1 cellular context compared by ENCODE assay signal in genomic region chr7:94650137-94650536, GRCh38.
TF ChIP-seq lines count a peak whose summit lies in the region.

No MANE protein-coding gene starts in this region.

TF ChIP-seq in GM12878, 131 proteins besides CTCF, POLR2A, EP300 and RAD21 (continued from another document):
- TF ChIP-seq, protein P1, sequence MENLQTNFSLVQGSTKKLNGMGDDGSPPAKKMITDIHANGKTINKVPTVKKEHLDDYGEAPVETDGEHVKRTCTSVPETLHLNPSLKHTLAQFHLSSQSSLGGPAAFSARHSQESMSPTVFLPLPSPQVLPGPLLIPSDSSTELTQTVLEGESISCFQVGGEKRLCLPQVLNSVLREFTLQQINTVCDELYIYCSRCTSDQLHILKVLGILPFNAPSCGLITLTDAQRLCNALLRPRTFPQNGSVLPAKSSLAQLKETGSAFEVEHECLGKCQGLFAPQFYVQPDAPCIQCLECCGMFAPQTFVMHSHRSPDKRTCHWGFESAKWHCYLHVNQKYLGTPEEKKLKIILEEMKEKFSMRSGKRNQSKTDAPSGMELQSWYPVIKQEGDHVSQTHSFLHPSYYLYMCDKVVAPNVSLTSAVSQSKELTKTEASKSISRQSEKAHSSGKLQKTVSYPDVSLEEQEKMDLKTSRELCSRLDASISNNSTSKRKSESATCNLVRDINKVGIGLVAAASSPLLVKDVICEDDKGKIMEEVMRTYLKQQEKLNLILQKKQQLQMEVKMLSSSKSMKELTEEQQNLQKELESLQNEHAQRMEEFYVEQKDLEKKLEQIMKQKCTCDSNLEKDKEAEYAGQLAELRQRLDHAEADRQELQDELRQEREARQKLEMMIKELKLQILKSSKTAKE (IDR thresholded peaks at IDR 0.05; ENCODE audit: low read depth, poor library complexity, severe bottlenecking), result no peak
- TF ChIP-seq, protein P2, sequence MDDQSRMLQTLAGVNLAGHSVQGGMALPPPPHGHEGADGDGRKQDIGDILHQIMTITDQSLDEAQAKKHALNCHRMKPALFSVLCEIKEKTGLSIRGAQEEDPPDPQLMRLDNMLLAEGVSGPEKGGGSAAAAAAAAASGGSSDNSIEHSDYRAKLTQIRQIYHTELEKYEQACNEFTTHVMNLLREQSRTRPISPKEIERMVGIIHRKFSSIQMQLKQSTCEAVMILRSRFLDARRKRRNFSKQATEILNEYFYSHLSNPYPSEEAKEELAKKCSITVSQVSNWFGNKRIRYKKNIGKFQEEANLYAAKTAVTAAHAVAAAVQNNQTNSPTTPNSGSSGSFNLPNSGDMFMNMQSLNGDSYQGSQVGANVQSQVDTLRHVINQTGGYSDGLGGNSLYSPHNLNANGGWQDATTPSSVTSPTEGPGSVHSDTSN (IDR thresholded peaks at IDR 0.05; ENCODE audit: insufficient replicate concordance, low read depth, low read length), result no peak
- TF ChIP-seq, protein P3, sequence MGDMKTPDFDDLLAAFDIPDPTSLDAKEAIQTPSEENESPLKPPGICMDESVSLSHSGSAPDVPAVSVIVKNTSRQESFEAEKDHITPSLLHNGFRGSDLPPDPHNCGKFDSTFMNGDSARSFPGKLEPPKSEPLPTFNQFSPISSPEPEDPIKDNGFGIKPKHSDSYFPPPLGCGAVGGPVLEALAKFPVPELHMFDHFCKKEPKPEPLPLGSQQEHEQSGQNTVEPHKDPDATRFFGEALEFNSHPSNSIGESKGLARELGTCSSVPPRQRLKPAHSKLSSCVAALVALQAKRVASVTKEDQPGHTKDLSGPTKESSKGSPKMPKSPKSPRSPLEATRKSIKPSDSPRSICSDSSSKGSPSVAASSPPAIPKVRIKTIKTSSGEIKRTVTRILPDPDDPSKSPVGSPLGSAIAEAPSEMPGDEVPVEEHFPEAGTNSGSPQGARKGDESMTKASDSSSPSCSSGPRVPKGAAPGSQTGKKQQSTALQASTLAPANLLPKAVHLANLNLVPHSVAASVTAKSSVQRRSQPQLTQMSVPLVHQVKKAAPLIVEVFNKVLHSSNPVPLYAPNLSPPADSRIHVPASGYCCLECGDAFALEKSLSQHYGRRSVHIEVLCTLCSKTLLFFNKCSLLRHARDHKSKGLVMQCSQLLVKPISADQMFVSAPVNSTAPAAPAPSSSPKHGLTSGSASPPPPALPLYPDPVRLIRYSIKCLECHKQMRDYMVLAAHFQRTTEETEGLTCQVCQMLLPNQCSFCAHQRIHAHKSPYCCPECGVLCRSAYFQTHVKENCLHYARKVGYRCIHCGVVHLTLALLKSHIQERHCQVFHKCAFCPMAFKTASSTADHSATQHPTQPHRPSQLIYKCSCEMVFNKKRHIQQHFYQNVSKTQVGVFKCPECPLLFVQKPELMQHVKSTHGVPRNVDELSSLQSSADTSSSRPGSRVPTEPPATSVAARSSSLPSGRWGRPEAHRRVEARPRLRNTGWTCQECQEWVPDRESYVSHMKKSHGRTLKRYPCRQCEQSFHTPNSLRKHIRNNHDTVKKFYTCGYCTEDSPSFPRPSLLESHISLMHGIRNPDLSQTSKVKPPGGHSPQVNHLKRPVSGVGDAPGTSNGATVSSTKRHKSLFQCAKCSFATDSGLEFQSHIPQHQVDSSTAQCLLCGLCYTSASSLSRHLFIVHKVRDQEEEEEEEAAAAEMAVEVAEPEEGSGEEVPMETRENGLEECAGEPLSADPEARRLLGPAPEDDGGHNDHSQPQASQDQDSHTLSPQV (IDR thresholded peaks at IDR 0.05), result no peak
- TF ChIP-seq, protein P4, sequence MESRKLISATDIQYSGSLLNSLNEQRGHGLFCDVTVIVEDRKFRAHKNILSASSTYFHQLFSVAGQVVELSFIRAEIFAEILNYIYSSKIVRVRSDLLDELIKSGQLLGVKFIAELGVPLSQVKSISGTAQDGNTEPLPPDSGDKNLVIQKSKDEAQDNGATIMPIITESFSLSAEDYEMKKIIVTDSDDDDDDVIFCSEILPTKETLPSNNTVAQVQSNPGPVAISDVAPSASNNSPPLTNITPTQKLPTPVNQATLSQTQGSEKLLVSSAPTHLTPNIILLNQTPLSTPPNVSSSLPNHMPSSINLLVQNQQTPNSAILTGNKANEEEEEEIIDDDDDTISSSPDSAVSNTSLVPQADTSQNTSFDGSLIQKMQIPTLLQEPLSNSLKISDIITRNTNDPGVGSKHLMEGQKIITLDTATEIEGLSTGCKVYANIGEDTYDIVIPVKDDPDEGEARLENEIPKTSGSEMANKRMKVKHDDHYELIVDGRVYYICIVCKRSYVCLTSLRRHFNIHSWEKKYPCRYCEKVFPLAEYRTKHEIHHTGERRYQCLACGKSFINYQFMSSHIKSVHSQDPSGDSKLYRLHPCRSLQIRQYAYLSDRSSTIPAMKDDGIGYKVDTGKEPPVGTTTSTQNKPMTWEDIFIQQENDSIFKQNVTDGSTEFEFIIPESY (IDR thresholded peaks at IDR 0.05), result no peak
- TF ChIP-seq NRF1 (conservative IDR thresholded peaks at IDR 0.05; ENCODE audit: low read depth, low read length), result no peak
